ENCODE assay signal across 10 cellular contexts in genomic region chr16:70218586-70218985, GRCh38. TPM values are rescaled to one million over a fixed set of nuclear protein-coding genes. Genes with fewer than 3 reads are reported as not detected.
DNase-seq lines count a peak whose midpoint lies in the region; ATAC-seq, FAIRE-seq and TF ChIP-seq lines count a peak whose summit lies in the region.
"Not testable (repeated sequence)": the region's sequence is repeated elsewhere in the genome, so short reads cannot be mapped to it uniquely, and the experiment has no call there.
"Had no signal": no experiment of that assay in that cellular context is flagged by ENCODE, and none has a peak within 500 bp of the region (broad histone marks: within the 10 kb centered on the region; RNA-seq: fewer than 3 reads in every experiment).

No MANE protein-coding gene starts in this region.

- H2AK9ac ChIP-seq in IMR-90 (replicated peaks; ENCODE audit: low read depth, low read length, poor library complexity): not testable (repeated sequence)

- not testable (repeated sequence) for H3K14ac ChIP-seq in IMR-90 (replicated peaks; ENCODE audit: low read depth, low read length)

- CTCF ChIA-PET in IMR-90 (lab: Yijun Ruan, JAX); PC-3 (lab: Charles Lee): not testable (repeated sequence)

- not testable (repeated sequence) for H3K9me1 ChIP-seq in IMR-90 (ENCODE audit: insufficient read depth, low read length)

- dilution Hi-C loops in IMR-90 (cut with HindIII; ENCODE audit: low sequenced_read_pairs, unreplicated experiment): not testable (repeated sequence)

- not testable (repeated sequence) for H3K79me2 ChIP-seq in PC-3 (ENCODE audit: low read length)

- H3K27ac ChIP-seq in IMR-90 (ENCODE audit: insufficient read depth, low read length); PC-3 (ENCODE audit: low read length): not testable (repeated sequence)

- not testable (repeated sequence) for H2BK120ac ChIP-seq in IMR-90 (ENCODE audit: low read depth, low read length)

- TF ChIP-seq POLR2A in IMR-90 (IDR thresholded peaks at IDR 0.05; ENCODE audit: low read depth, low read length): not testable (repeated sequence)

- not testable (repeated sequence) for H2BK15ac ChIP-seq in IMR-90 (ENCODE audit: low read depth, low read length)

- POLR2A ChIA-PET in IMR-90 (lab: Charles Lee; ENCODE audit: unreplicated experiment); PC-3 (lab: Charles Lee; ENCODE audit: unreplicated experiment): not testable (repeated sequence)

- not testable (repeated sequence) for H2AK5ac ChIP-seq in IMR-90 (ENCODE audit: low read depth, low read length)

- not testable (repeated sequence) for H4K20me1 ChIP-seq in IMR-90 (ENCODE audit: insufficient read depth, low read length); PC-3 (ENCODE audit: low read length)

- TF ChIP-seq CTCF in IMR-90 (conservative IDR thresholded peaks at IDR 0.05; ENCODE audit: low read depth, low read length); PC-3 (conservative IDR thresholded peaks at IDR 0.05; ENCODE audit: low read depth, low read length); bronchial epithelial cell (IDR thresholded peaks at IDR 0.05; ENCODE audit: insufficient read depth, low read length, severe bottlenecking): not testable (repeated sequence)

- not testable (repeated sequence) for H4K91ac ChIP-seq in IMR-90 (ENCODE audit: insufficient read depth, low read depth, low read length)

- not testable (repeated sequence) for H3K4me1 ChIP-seq in IMR-90 (ENCODE audit: control insufficient read depth, insufficient read depth, low read length); PC-3 (ENCODE audit: insufficient read depth, low read length)

- not testable (repeated sequence) for H3K27me3 ChIP-seq in IMR-90 (ENCODE audit: control insufficient read depth, insufficient read depth, low read length); PC-3 (ENCODE audit: low read length); bronchial epithelial cell (ENCODE audit: control insufficient read depth, insufficient read depth, low read length)

- WGBS in IMR-90 (ENCODE audit: extremely low coverage in 2 of 2, insufficient read length in 1 of 2), 2 experiments: no CpG with 5 or more reads among the region's 2 CpGs

- not testable (repeated sequence) for H4K5ac ChIP-seq in IMR-90 (ENCODE audit: low read depth, low read length)

- not testable (repeated sequence) for H3K23ac ChIP-seq in IMR-90 (ENCODE audit: low read depth, low read length)

- H3F3A ChIP-seq in PC-3 (ENCODE audit: low read length, unreplicated experiment): not testable (repeated sequence)

- H2BK20ac ChIP-seq in IMR-90 (ENCODE audit: low read depth, low read length): not testable (repeated sequence)

- not testable (repeated sequence) for H3K4ac ChIP-seq in IMR-90 (ENCODE audit: low read depth, low read length)

- TF ChIP-seq RAD21 in IMR-90 (IDR thresholded peaks at IDR 0.05; ENCODE audit: low read length): not testable (repeated sequence)

- not testable (repeated sequence) for ATAC-seq in IMR-90 (ENCODE audit: low read depth); PC-3

- not testable (repeated sequence) for BruUV-seq in IMR-90 (replicated peaks; lab: Mats Ljungman, UMichigan); PC-3 (replicated peaks; lab: Mats Ljungman, UMichigan)

- not testable (repeated sequence) for H3K18ac ChIP-seq in IMR-90 (ENCODE audit: low read depth, low read length)

- peak; percentile 5 for DNase-seq in IMR-90
- DNase-seq in PC-3: peak; percentile 30
- DNase-seq in RPMI7951 (ENCODE audit: low read depth): peak; percentile 4
- peak; percentile 10 for DNase-seq in astrocyte of the hippocampus (ENCODE audit: low read depth, low spot score)
- peak; percentile 62 for DNase-seq in bronchial epithelial cell (ENCODE audit: low read depth)
- peak; percentile 25 for DNase-seq in iris pigment epithelial cell (ENCODE audit: low read depth)

- not testable (repeated sequence) for H2BK5ac ChIP-seq in IMR-90 (ENCODE audit: low read depth, low read length, poor library complexity, severe bottlenecking)

- not testable (repeated sequence) for H3K9me2 ChIP-seq in PC-3 (replicated peaks; ENCODE audit: low read length)

- not testable (repeated sequence) for H3K4me2 ChIP-seq in IMR-90 (ENCODE audit: low read depth, low read length); PC-3 (ENCODE audit: low read length)

- not testable (repeated sequence) for H2AFZ ChIP-seq in IMR-90 (replicated peaks; ENCODE audit: low read length, poor library complexity); PC-3 (ENCODE audit: low read length)

- not testable (repeated sequence) for FAIRE-seq in bronchial epithelial cell (lab: Jason Lieb, UNC)

- H3K9me3 ChIP-seq in IMR-90 (ENCODE audit: control insufficient read depth, insufficient read depth, low read length); PC-3 (ENCODE audit: low read length): not testable (repeated sequence)

- H3K36me3 ChIP-seq in IMR-90 (ENCODE audit: control insufficient read depth, insufficient read depth, low read length); PC-3 (ENCODE audit: low read depth, low read length); bronchial epithelial cell (ENCODE audit: control insufficient read depth, insufficient read depth, low read length): not testable (repeated sequence)

- H3K4me3 ChIP-seq in IMR-90 (ENCODE audit: insufficient read depth, low read depth, low read length); PC-3 (ENCODE audit: low read length); bronchial epithelial cell (ENCODE audit: low read depth, low read length): not testable (repeated sequence)

- H3K79me1 ChIP-seq in IMR-90 (ENCODE audit: low read depth in 1 of 2, low read length in 2 of 2): not testable (repeated sequence)

- not testable (repeated sequence) for H4K8ac ChIP-seq in IMR-90 (ENCODE audit: low read depth in 2 of 2, low read length in 2 of 2)

- in situ Hi-C loops in IMR-90 (cut with MboI; ENCODE audit: low sequenced_read_pairs): not testable (repeated sequence)

- intact Hi-C loops in IMR-90 (cut with micrococcal nuclease); PC-3 (cut with micrococcal nuclease): not testable (repeated sequence)

- H3K56ac ChIP-seq in IMR-90 (ENCODE audit: extremely low read depth, insufficient read depth, low read length): not testable (repeated sequence)

- not testable (repeated sequence) for H3K9ac ChIP-seq in IMR-90 (ENCODE audit: low read depth, low read length); PC-3 (ENCODE audit: low read length)

RNA-seq across cellular contexts. Expression of gene EXOSC6, which starts 33.2 kb away (rescaled TPM):
- total RNA-seq in IMR-90 (2012; rRNA removed): 7.0 and 11.1 TPM in 2 replicates
- 5.8 and 6.3 TPM in 2 replicates for polyA plus RNA-seq in IMR-90 (2012; rRNA removed)
- 4.7 and 5.3 TPM in 2 replicates for polyA plus RNA-seq in IMR-90 (2012; cell fraction: cytosol; rRNA removed)
- polyA plus RNA-seq in IMR-90 (2012; cell fraction: nucleus; rRNA removed; ENCODE audit: low replicate concordance): 6.1 and 6.9 TPM in 2 replicates
- total RNA-seq in PC-3 (2014; rRNA removed): 21.4 and 29.9 TPM in 2 replicates
- 10.0 and 14.6 TPM in 2 replicates for total RNA-seq in RPMI7951 (2014; rRNA removed; shearing (Covaris generic))
- 31.3 and 54.0 TPM in 2 replicates for total RNA-seq in bronchial epithelial cell

RNA-seq across cellular contexts. Expression of gene CLEC18C, which starts 45.0 kb away (rescaled TPM):
- total RNA-seq in IMR-90 (2012; rRNA removed) (not detected in 2 replicates), PC-3 (2014; rRNA removed) (0.12 and 0.18 TPM in 2 replicates), bronchial epithelial cell (0.13 TPM in 1 of 2 replicates, not detected in the other)
- 0.03 TPM in 1 of 2 replicates, not detected in the other for polyA plus RNA-seq in IMR-90 (2012; rRNA removed)
- not detected in 2 replicates for polyA plus RNA-seq in IMR-90 (2012; cell fraction: cytosol; rRNA removed)
- 0.19 and 0.35 TPM in 2 replicates for polyA plus RNA-seq in IMR-90 (2012; cell fraction: nucleus; rRNA removed; ENCODE audit: low replicate concordance)
- total RNA-seq in RPMI7951 (2014; rRNA removed; shearing (Covaris generic)): not detected in 2 replicates
- polyA plus RNA-seq: AG04450; CD14-positive monocyte; CD4-positive, alpha-beta memory T cell; CD8-positive, alpha-beta memory T cell had no signal

Comparison
In these comparisons a context has a peak if more than half of its experiments do, and no peak if none do; other contexts are left out.
1. DNase-seq: peak in every context shown above with its lines; median percentile 62 in bronchial epithelial cell; 30 in PC-3; 25 in iris pigment epithelial cell; 10 in astrocyte of the hippocampus; 5 in IMR-90; 4 in RPMI7951.